26 cellular contexts compared by ENCODE assay signal in the genomic region with DNA sequence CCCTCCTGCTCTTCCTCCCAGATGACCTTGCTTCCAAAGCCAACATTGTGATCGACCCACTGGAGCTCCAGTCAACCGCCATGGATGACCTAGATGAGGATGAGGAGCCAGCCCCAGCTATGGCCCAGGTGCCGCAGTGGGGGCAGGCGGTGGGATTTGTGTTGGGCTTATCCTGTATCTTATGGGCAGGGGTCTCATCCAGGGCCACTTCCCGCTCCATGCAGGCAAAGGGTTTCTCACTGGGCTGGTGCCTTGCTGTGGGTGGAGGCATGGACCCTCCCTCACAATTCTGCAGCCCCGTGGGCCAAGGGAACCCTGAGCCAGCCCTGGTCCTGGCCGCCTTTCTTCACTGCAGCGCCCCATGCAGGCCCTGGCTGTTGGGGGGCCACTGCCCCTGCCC.
"Had no signal": no experiment of that assay in that cellular context is flagged by ENCODE, and none has a peak within 500 bp of the region (broad histone marks: within the 10 kb centered on the region; RNA-seq: fewer than 3 reads in every experiment).

No MANE protein-coding gene starts in this region.

- H3K9me3 ChIP-seq: adrenal gland, Peyer's patch, SJSA1 had no signal

- H3K4me3 ChIP-seq: adrenal gland, Peyer's patch, SJSA1 had no signal

- ATAC-seq: activated CD8-positive, alpha-beta T cell treated with anti-CD3 and anti-CD28 coated beads, Interleukin-2, amount 10 ng/mL, durations not matched to agents 7 days and 5 days; SK-N-SH treated with all-trans-retinoic acid at 6 μM for 48 hours; T-helper 17 cell; WTC11 had no signal

- H3K27me3 ChIP-seq: adrenal gland, Peyer's patch, SJSA1 had no signal

- H3K27ac ChIP-seq: adrenal gland, Peyer's patch, SJSA1 had no signal

- DNase-seq: activated CD4-positive, alpha-beta T cell treated with anti-CD3 and anti-CD28 coated beads for 48 hours; activated CD4-positive, alpha-beta T cell treated with anti-CD3 and anti-CD28 coated beads, Interleukin-2, amount 50 U/mL, for 4 hours; activated CD4-positive, CD25-positive, alpha-beta regulatory T cell treated with anti-CD3 and anti-CD28 coated beads, Interleukin-2, amount 50 U/mL, for 72 hours; activated CD8-positive, alpha-beta memory T cell treated with anti-CD3 and anti-CD28 coated beads, Interleukin-2, amount 50 U/mL, for 48 hours; activated CD8-positive, alpha-beta T cell treated with anti-CD3 and anti-CD28 coated beads, Interleukin-2, amount 10 ng/mL, durations not matched to agents 7 days and 5 days; activated naive CD4-positive, alpha-beta T cell treated with anti-CD3 and anti-CD28 coated beads, Interleukin-2, amount 50 U/mL, for 16 hours; activated naive CD8-positive, alpha-beta T cell treated with anti-CD3 and anti-CD28 coated beads, Interleukin-2, amount 10 ng/mL, durations not matched to agents 7 days and 5 days; activated T-cell treated with anti-CD3 and anti-CD28 coated beads, Interleukin-2, amount 50 U/mL, for 1 hour; adrenal gland; anterior cingulate cortex; cerebellar nuclear complex; Karpas-422; MM.1S; NCI-H1105 treated with DMSO at 0.1 percent for 48 hours; NCI-H1436 treated with DMSO at 0.1 percent for 48 hours; NCI-H187; NCI-H2081; NCI-H510A treated with DMSO at 0.1 percent for 48 hours; NCI-H69; Peyer's patch; SHP77; T-helper 17 cell; T-helper 9 cell had no signal

- H3K4me1 ChIP-seq: adrenal gland, Peyer's patch, SJSA1 had no signal
